ENCODE assay signal across 28 cellular contexts in the genomic region with DNA sequence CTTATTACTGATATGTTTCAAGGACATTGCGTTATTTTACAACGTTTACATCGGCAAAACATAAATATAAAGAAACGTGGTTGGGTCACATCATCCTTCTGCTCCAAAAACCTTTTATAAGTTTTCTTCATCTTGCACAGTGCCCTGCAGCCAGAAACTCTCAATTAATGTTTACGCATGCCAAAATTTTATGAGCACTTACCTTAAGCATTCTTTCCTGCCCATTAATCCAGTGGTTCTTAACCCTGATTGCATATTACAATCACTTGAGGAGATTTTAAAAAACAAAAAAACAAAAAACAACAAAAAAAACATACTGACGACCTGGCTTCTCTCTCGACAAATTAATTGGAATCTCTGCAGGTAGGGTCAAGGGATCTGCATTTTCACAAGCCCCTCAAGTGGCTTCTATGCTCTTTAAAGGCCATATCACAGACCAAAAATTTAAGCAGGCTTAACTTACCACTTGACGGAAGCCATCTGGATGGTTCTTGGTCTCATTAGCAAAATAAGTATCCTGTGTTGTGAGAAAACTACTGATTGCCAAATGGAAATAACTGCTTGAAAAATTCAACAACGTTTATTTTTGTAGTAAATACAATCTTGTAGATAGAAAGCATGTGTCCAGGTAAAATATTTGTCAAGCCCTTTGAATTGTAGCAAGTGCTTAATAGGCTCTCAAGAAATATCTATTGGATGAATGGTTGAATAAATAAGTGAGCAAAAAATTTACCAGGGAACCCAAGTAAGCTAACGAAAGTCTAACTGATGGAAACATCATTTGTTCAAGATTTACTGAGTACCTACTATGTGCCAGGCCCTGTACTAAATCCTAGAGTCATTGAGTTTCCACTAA. TPM values are rescaled to one million over a fixed set of nuclear protein-coding genes. Genes with fewer than 3 reads are reported as not detected.
"Had no signal": no experiment of that assay in that cellular context is flagged by ENCODE, and none has a peak within 500 bp of the region (broad histone marks: within the 10 kb centered on the region; RNA-seq: fewer than 3 reads in every experiment).

No MANE protein-coding gene starts in this region.

- H3K27me3 ChIP-seq: breast epithelium, gastrocnemius medialis, sigmoid colon, upper lobe of left lung, vagina had no signal

- H3K4me3 ChIP-seq: breast epithelium, esophagus muscularis mucosa, gastrocnemius medialis, mucosa of descending colon, sigmoid colon, thoracic aorta, upper lobe of left lung, vagina had no signal

- H3K27ac ChIP-seq: breast epithelium, esophagus muscularis mucosa, gastrocnemius medialis, sigmoid colon, thoracic aorta, upper lobe of left lung, vagina had no signal

- H3K36me3 ChIP-seq: breast epithelium, esophagus muscularis mucosa, gastrocnemius medialis, sigmoid colon, thoracic aorta, upper lobe of left lung, vagina had no signal

- H3K9me3 Mint-ChIP-seq: activated B cell treated with CpG ODN at 0.5 μM for 24 hours; activated naive CD4-positive, alpha-beta T cell treated with anti-CD3 and anti-CD28 coated beads, Interleukin-2, amount 50 U/mL, for 72 hours; activated T-helper 2 cell treated with anti-CD3 and anti-CD28 coated beads, Interferon-gamma antibody, Interleukin-2, Interleukin-4, amounts not matched to agents 10 μg/mL and 5 μg/mL and 100 μg/mL, durations not matched to agents 14 hours and 24 hours and 36 hours; central memory CD8-positive, alpha-beta T cell; dendritic cell treated with granulocyte-macrophage colony-stimulating factor and Interleukin-4, amounts not matched to agents 40 ng/mL and 50 ng/mL, for 4 days; endodermal cell; natural killer cell treated with Interleukin-12 subunit alpha and Interleukin-12 subunit beta and Interleukin-15 and Interleukin-18, amount 100 ng/mL, for 72 hours; stimulated activated effector memory CD8-positive, alpha-beta T cell treated with anti-CD3 and anti-CD28 coated beads, Interleukin-12 subunit alpha, Interleukin-12 subunit beta, amount 100 ng/mL, for 72 hours; stimulated activated naive CD8-positive, alpha-beta T cell treated with anti-CD3 and anti-CD28 coated beads, Interleukin-15, Interleukin-2, amounts not matched to agents 100 ng/mL and 50 ng/mL, for 24 hours had no signal

- H3K4me3 Mint-ChIP-seq: activated B cell treated with CpG ODN at 0.5 μM for 24 hours; activated CD4-positive, alpha-beta T cell treated with anti-CD3 and anti-CD28 coated beads for 36 hours; activated CD8-positive, alpha-beta memory T cell treated with anti-CD3 and anti-CD28 coated beads, Interleukin-2, amount 10 ng/mL, durations not matched to agents 7 days and 5 days; activated CD8-positive, alpha-beta T cell treated with anti-CD3 and anti-CD28 coated beads, Interleukin-2, amount 10 ng/mL, durations not matched to agents 7 days and 5 days; central memory CD8-positive, alpha-beta T cell; dendritic cell treated with granulocyte-macrophage colony-stimulating factor and Interleukin-4, amounts not matched to agents 40 ng/mL and 50 ng/mL, for 4 days; endodermal cell; natural killer cell treated with Interleukin-12 subunit alpha and Interleukin-12 subunit beta and Interleukin-15 and Interleukin-18, amount 100 ng/mL, for 72 hours; stimulated activated effector memory CD8-positive, alpha-beta T cell treated with anti-CD3 and anti-CD28 coated beads, Interleukin-12 subunit alpha, Interleukin-12 subunit beta, amount 100 ng/mL, for 72 hours; stimulated activated naive CD8-positive, alpha-beta T cell treated with anti-CD3 and anti-CD28 coated beads, Interleukin-15, Interleukin-2, amounts not matched to agents 100 ng/mL and 50 ng/mL, for 24 hours had no signal

- H3K4me1 ChIP-seq: breast epithelium, esophagus muscularis mucosa, gastrocnemius medialis, sigmoid colon, vagina had no signal

- H3K36me3 Mint-ChIP-seq: activated CD8-positive, alpha-beta memory T cell treated with anti-CD3 and anti-CD28 coated beads, Interleukin-2, amount 10 ng/mL, durations not matched to agents 7 days and 5 days; activated naive CD4-positive, alpha-beta T cell treated with anti-CD3 and anti-CD28 coated beads, Interleukin-2, amount 50 U/mL, for 72 hours; natural killer cell treated with Interleukin-12 subunit alpha and Interleukin-12 subunit beta and Interleukin-15 and Interleukin-18, amount 100 ng/mL, for 72 hours; stimulated activated effector memory CD8-positive, alpha-beta T cell treated with anti-CD3 and anti-CD28 coated beads, Interleukin-12 subunit alpha, Interleukin-12 subunit beta, amount 100 ng/mL, for 72 hours had no signal

- H3K9me3 ChIP-seq: breast epithelium, esophagus muscularis mucosa, gastrocnemius medialis, mucosa of descending colon, sigmoid colon, thoracic aorta, upper lobe of left lung, vagina had no signal

- H3K27ac Mint-ChIP-seq: activated B cell treated with CpG ODN at 0.5 μM for 24 hours; activated CD4-positive, alpha-beta T cell treated with anti-CD3 and anti-CD28 coated beads for 36 hours; activated CD8-positive, alpha-beta memory T cell treated with anti-CD3 and anti-CD28 coated beads, Interleukin-2, amount 10 ng/mL, durations not matched to agents 7 days and 5 days; activated CD8-positive, alpha-beta T cell treated with anti-CD3 and anti-CD28 coated beads, Interleukin-2, amount 10 ng/mL, durations not matched to agents 7 days and 5 days; activated naive CD4-positive, alpha-beta T cell treated with anti-CD3 and anti-CD28 coated beads, Interleukin-2, amount 50 U/mL, for 72 hours; activated T-helper 2 cell treated with anti-CD3 and anti-CD28 coated beads, Interferon-gamma antibody, Interleukin-2, Interleukin-4, amounts not matched to agents 10 μg/mL and 5 μg/mL and 100 μg/mL, durations not matched to agents 14 hours and 24 hours and 36 hours; dendritic cell treated with granulocyte-macrophage colony-stimulating factor and Interleukin-4, amounts not matched to agents 40 ng/mL and 50 ng/mL, for 4 days; endodermal cell; natural killer cell treated with Interleukin-12 subunit alpha and Interleukin-12 subunit beta and Interleukin-15 and Interleukin-18, amount 100 ng/mL, for 72 hours; stimulated activated effector memory CD8-positive, alpha-beta T cell treated with anti-CD3 and anti-CD28 coated beads, Interleukin-12 subunit alpha, Interleukin-12 subunit beta, amount 100 ng/mL, for 72 hours; stimulated activated naive CD8-positive, alpha-beta T cell treated with anti-CD3 and anti-CD28 coated beads, Interleukin-15, Interleukin-2, amounts not matched to agents 100 ng/mL and 50 ng/mL, for 24 hours had no signal

- DNase-seq: activated B cell treated with CpG ODN at 0.5 μM for 24 hours; activated CD4-positive, alpha-beta T cell treated with anti-CD3 and anti-CD28 coated beads for 36 hours; activated CD8-positive, alpha-beta memory T cell treated with anti-CD3 and anti-CD28 coated beads, Interleukin-2, amount 10 ng/mL, durations not matched to agents 7 days and 5 days; activated CD8-positive, alpha-beta T cell treated with anti-CD3 and anti-CD28 coated beads, Interleukin-2, amount 10 ng/mL, durations not matched to agents 7 days and 5 days; activated naive CD4-positive, alpha-beta T cell; activated T-cell treated with anti-CD3 and anti-CD28 coated beads, Interleukin-2, amount 50 U/mL, for 48 hours; endodermal cell; gastrocnemius medialis; glutamatergic neuron; left ventricle myocardium superior; mucosa of descending colon; retina; sigmoid colon; small intestine; stimulated activated CD4-positive, alpha-beta T cell treated with anti-CD3 and anti-CD28 coated beads, Interleukin-4, amount 100 ng/mL, for 24 hours; upper lobe of left lung had no signal

- H3K4me1 Mint-ChIP-seq: activated B cell treated with CpG ODN at 0.5 μM for 24 hours; activated CD4-positive, alpha-beta T cell treated with anti-CD3 and anti-CD28 coated beads for 36 hours; activated CD8-positive, alpha-beta memory T cell treated with anti-CD3 and anti-CD28 coated beads, Interleukin-2, amount 10 ng/mL, durations not matched to agents 7 days and 5 days; central memory CD8-positive, alpha-beta T cell; stimulated activated effector memory CD8-positive, alpha-beta T cell treated with anti-CD3 and anti-CD28 coated beads, Interleukin-12 subunit alpha, Interleukin-12 subunit beta, amount 100 ng/mL, for 72 hours had no signal

- ATAC-seq: activated CD4-positive, alpha-beta T cell treated with anti-CD3 and anti-CD28 coated beads for 36 hours; activated CD8-positive, alpha-beta memory T cell treated with anti-CD3 and anti-CD28 coated beads, Interleukin-2, amount 10 ng/mL, durations not matched to agents 7 days and 5 days; activated CD8-positive, alpha-beta T cell treated with anti-CD3 and anti-CD28 coated beads, Interleukin-2, amount 10 ng/mL, durations not matched to agents 7 days and 5 days; activated naive CD4-positive, alpha-beta T cell treated with anti-CD3 and anti-CD28 coated beads, Interleukin-2, amount 50 U/mL, for 72 hours; gastrocnemius medialis; left ventricle myocardium superior; mucosa of descending colon; natural killer cell treated with Interleukin-12 subunit alpha and Interleukin-12 subunit beta and Interleukin-15 and Interleukin-18, amount 100 ng/mL, for 72 hours; stimulated activated effector memory CD8-positive, alpha-beta T cell treated with anti-CD3 and anti-CD28 coated beads, Interleukin-12 subunit alpha, Interleukin-12 subunit beta, amount 100 ng/mL, for 72 hours had no signal

RNA-seq across cellular contexts. Expression of a gene that starts 30.9 kb away (rescaled TPM):
- total RNA-seq: activated B cell treated with CpG ODN at 0.5 μM for 24 hours; activated CD4-positive, alpha-beta T cell treated with anti-CD3 and anti-CD28 coated beads for 36 hours; activated CD8-positive, alpha-beta memory T cell treated with anti-CD3 and anti-CD28 coated beads, Interleukin-2, amount 10 ng/mL, durations not matched to agents 7 days and 5 days; activated CD8-positive, alpha-beta T cell treated with anti-CD3 and anti-CD28 coated beads, Interleukin-2, amount 10 ng/mL, durations not matched to agents 7 days and 5 days; activated naive CD4-positive, alpha-beta T cell treated with anti-CD3 and anti-CD28 coated beads, Interleukin-2, amount 50 U/mL, for 72 hours; activated T-helper 2 cell treated with anti-CD3 and anti-CD28 coated beads, Interferon-gamma antibody, Interleukin-2, Interleukin-4, amounts not matched to agents 10 μg/mL and 5 μg/mL and 100 μg/mL, durations not matched to agents 14 hours and 24 hours and 36 hours; lung microvascular endothelial cell; natural killer cell treated with Interleukin-12 subunit alpha and Interleukin-12 subunit beta and Interleukin-15 and Interleukin-18, amount 100 ng/mL, for 72 hours had no signal
